In genomic region chr5:38070304-38070703, GRCh38 we compare ENCODE assay signal across 33 cellular contexts.
"Had no signal": no experiment of that assay in that cellular context is flagged by ENCODE, and none has a peak within 500 bp of the region (broad histone marks: within the 10 kb centered on the region; RNA-seq: fewer than 3 reads in every experiment).

No MANE protein-coding gene starts in this region.

- H3K4me1 ChIP-seq: ascending aorta, breast epithelium, colonic mucosa had no signal

- H3K27me3 Mint-ChIP-seq: activated CD4-positive, alpha-beta memory T cell treated with anti-CD3 and anti-CD28 coated beads for 36 hours; activated CD4-positive, alpha-beta T cell treated with anti-CD3 and anti-CD28 coated beads, Interleukin-2, amount 10 ng/mL, durations not matched to agents 24 days and 14 days; activated CD8-positive, alpha-beta memory T cell treated with anti-CD3 and anti-CD28 coated beads, Interleukin-2, amount 10 ng/mL, durations not matched to agents 7 days and 5 days; activated naive CD4-positive, alpha-beta T cell treated with anti-CD3 and anti-CD28 coated beads, Interleukin-2, amount 10 ng/mL, durations not matched to agents 7 days and 5 days; activated naive CD8-positive, alpha-beta T cell treated with anti-CD3 and anti-CD28 coated beads, Interleukin-2, amount 10 ng/mL, durations not matched to agents 7 days and 5 days; brain; dendritic cell treated with granulocyte-macrophage colony-stimulating factor and Interleukin-4, amounts not matched to agents 40 ng/mL and 50 ng/mL, for 4 days had no signal

- DNase-seq: activated CD4-positive, alpha-beta memory T cell treated with anti-CD3 and anti-CD28 coated beads for 36 hours; activated CD4-positive, alpha-beta T cell treated with anti-CD3 and anti-CD28 coated beads for 36 hours; activated CD4-positive, alpha-beta T cell treated with anti-CD3 and anti-CD28 coated beads, Interleukin-2, amount 10 ng/mL, durations not matched to agents 24 days and 14 days; activated CD4-positive, CD25-positive, alpha-beta regulatory T cell; activated CD4-positive, CD25-positive, alpha-beta regulatory T cell treated with anti-CD3 and anti-CD28 coated beads, Interleukin-2, amount 50 U/mL, for 72 hours; activated CD8-positive, alpha-beta memory T cell treated with anti-CD3 and anti-CD28 coated beads, Interleukin-2, amount 10 ng/mL, durations not matched to agents 7 days and 5 days; activated CD8-positive, alpha-beta memory T cell treated with anti-CD3 and anti-CD28 coated beads, Interleukin-2, amount 50 U/mL, for 4 hours; activated CD8-positive, alpha-beta T cell treated with anti-CD3 and anti-CD28 coated beads, Interleukin-2, amount 10 ng/mL, durations not matched to agents 7 days and 5 days; activated effector memory CD4-positive, alpha-beta T cell treated with anti-CD3 and anti-CD28 coated beads, Interleukin-2, amount 50 U/mL, for 16 hours; activated naive CD4-positive, alpha-beta T cell; activated naive CD4-positive, alpha-beta T cell treated with anti-CD3 and anti-CD28 coated beads, Interleukin-2, amount 10 ng/mL, durations not matched to agents 7 days and 5 days; activated naive CD8-positive, alpha-beta T cell treated with anti-CD3 and anti-CD28 coated beads, Interleukin-2, amount 10 ng/mL, durations not matched to agents 7 days and 5 days; activated T-cell treated with anti-CD3 and anti-CD28 coated beads, Interleukin-2, amount 50 U/mL, for 1 hour; activated T-cell treated with anti-CD3 and anti-CD28 coated beads, Interleukin-2, amount 50 U/mL, for 48 hours; central memory CD4-positive, alpha-beta T cell; cerebellar nuclear complex; colonic mucosa; dorsolateral prefrontal cortex; effector memory CD4-positive, alpha-beta T cell; endodermal cell; foreskin fibroblast; head of caudate nucleus; T-helper 2 cell had no signal

- H3K4me1 Mint-ChIP-seq: activated CD4-positive, alpha-beta T cell treated with anti-CD3 and anti-CD28 coated beads for 36 hours; activated CD4-positive, alpha-beta T cell treated with anti-CD3 and anti-CD28 coated beads, Interleukin-2, amount 10 ng/mL, durations not matched to agents 24 days and 14 days; activated CD8-positive, alpha-beta memory T cell treated with anti-CD3 and anti-CD28 coated beads, Interleukin-2, amount 10 ng/mL, durations not matched to agents 7 days and 5 days; activated naive CD4-positive, alpha-beta T cell treated with anti-CD3 and anti-CD28 coated beads, Interleukin-2, amount 10 ng/mL, durations not matched to agents 7 days and 5 days; activated naive CD8-positive, alpha-beta T cell treated with anti-CD3 and anti-CD28 coated beads, Interleukin-2, amount 10 ng/mL, durations not matched to agents 7 days and 5 days; endodermal cell had no signal

- H3K9me3 Mint-ChIP-seq: activated CD4-positive, alpha-beta T cell treated with anti-CD3 and anti-CD28 coated beads, Interleukin-2, amount 10 ng/mL, durations not matched to agents 24 days and 14 days; activated T-helper 1 cell treated with anti-CD3 and anti-CD28 coated beads, Interleukin-12 subunit alpha, Interleukin-12 subunit beta, Interleukin-2, Interleukin-4 antibody, amounts not matched to agents 30 ng/mL and 10 ng/mL and 1 ng/mL, durations not matched to agents 14 hours and 24 hours and 36 hours; activated T-helper 2 cell treated with anti-CD3 and anti-CD28 coated beads, Interferon-gamma antibody, Interleukin-2, Interleukin-4, amounts not matched to agents 10 μg/mL and 5 μg/mL and 100 μg/mL, durations not matched to agents 14 hours and 24 hours and 36 hours; dendritic cell treated with granulocyte-macrophage colony-stimulating factor and Interleukin-4, amounts not matched to agents 40 ng/mL and 50 ng/mL, for 4 days; endodermal cell had no signal

- H3K36me3 Mint-ChIP-seq: activated CD4-positive, alpha-beta memory T cell treated with anti-CD3 and anti-CD28 coated beads for 36 hours; activated CD8-positive, alpha-beta memory T cell treated with anti-CD3 and anti-CD28 coated beads, Interleukin-2, amount 10 ng/mL, durations not matched to agents 7 days and 5 days; activated naive CD4-positive, alpha-beta T cell treated with anti-CD3 and anti-CD28 coated beads, Interleukin-2, amount 10 ng/mL, durations not matched to agents 7 days and 5 days; activated naive CD4-positive, alpha-beta T cell treated with anti-CD3 and anti-CD28 coated beads, Interleukin-2, amount 50 U/mL, for 72 hours; activated naive CD8-positive, alpha-beta T cell treated with anti-CD3 and anti-CD28 coated beads, Interleukin-2, amount 10 ng/mL, durations not matched to agents 7 days and 5 days; brain had no signal

- FAIRE-seq: frontal cortex had no signal

- H3K27me3 ChIP-seq: ascending aorta, breast epithelium, cardiac muscle cell, colonic mucosa had no signal

- ATAC-seq: activated CD4-positive, alpha-beta T cell treated with anti-CD3 and anti-CD28 coated beads for 36 hours; activated CD8-positive, alpha-beta memory T cell treated with anti-CD3 and anti-CD28 coated beads, Interleukin-2, amount 10 ng/mL, durations not matched to agents 7 days and 5 days; activated CD8-positive, alpha-beta T cell treated with anti-CD3 and anti-CD28 coated beads, Interleukin-2, amount 10 ng/mL, durations not matched to agents 7 days and 5 days; activated naive CD4-positive, alpha-beta T cell treated with anti-CD3 and anti-CD28 coated beads, Interleukin-2, amount 50 U/mL, for 72 hours; esophagus mucosa had no signal

- H3K4me3 Mint-ChIP-seq: activated CD4-positive, alpha-beta memory T cell treated with anti-CD3 and anti-CD28 coated beads for 36 hours; activated CD4-positive, alpha-beta T cell treated with anti-CD3 and anti-CD28 coated beads for 36 hours; activated CD4-positive, alpha-beta T cell treated with anti-CD3 and anti-CD28 coated beads, Interleukin-2, amount 10 ng/mL, durations not matched to agents 24 days and 14 days; activated CD8-positive, alpha-beta memory T cell treated with anti-CD3 and anti-CD28 coated beads, Interleukin-2, amount 10 ng/mL, durations not matched to agents 7 days and 5 days; activated CD8-positive, alpha-beta T cell treated with anti-CD3 and anti-CD28 coated beads, Interleukin-2, amount 10 ng/mL, durations not matched to agents 7 days and 5 days; activated naive CD4-positive, alpha-beta T cell treated with anti-CD3 and anti-CD28 coated beads, Interleukin-2, amount 10 ng/mL, durations not matched to agents 7 days and 5 days; activated naive CD8-positive, alpha-beta T cell treated with anti-CD3 and anti-CD28 coated beads, Interleukin-2, amount 10 ng/mL, durations not matched to agents 7 days and 5 days; activated T-helper 1 cell treated with anti-CD3 and anti-CD28 coated beads, Interleukin-12 subunit alpha, Interleukin-12 subunit beta, Interleukin-2, Interleukin-4 antibody, amounts not matched to agents 30 ng/mL and 10 ng/mL and 1 ng/mL, durations not matched to agents 14 hours and 24 hours and 36 hours; brain; dendritic cell treated with granulocyte-macrophage colony-stimulating factor and Interleukin-4, amounts not matched to agents 40 ng/mL and 50 ng/mL, for 4 days; endodermal cell had no signal

- H3K4me3 ChIP-seq: ascending aorta, breast epithelium, cardiac muscle cell, colonic mucosa, dorsolateral prefrontal cortex had no signal

- H3K36me3 ChIP-seq: ascending aorta, breast epithelium, cardiac muscle cell, colonic mucosa had no signal

- H3K27ac ChIP-seq: ascending aorta, breast epithelium, cardiac muscle cell, colonic mucosa, dorsolateral prefrontal cortex had no signal

- H3K9me3 ChIP-seq: ascending aorta, breast epithelium, colonic mucosa had no signal

- H3K27ac Mint-ChIP-seq: activated CD4-positive, alpha-beta memory T cell treated with anti-CD3 and anti-CD28 coated beads for 36 hours; activated CD4-positive, alpha-beta T cell treated with anti-CD3 and anti-CD28 coated beads for 36 hours; activated CD4-positive, alpha-beta T cell treated with anti-CD3 and anti-CD28 coated beads, Interleukin-2, amount 10 ng/mL, durations not matched to agents 24 days and 14 days; activated CD8-positive, alpha-beta memory T cell treated with anti-CD3 and anti-CD28 coated beads, Interleukin-2, amount 10 ng/mL, durations not matched to agents 7 days and 5 days; activated CD8-positive, alpha-beta T cell treated with anti-CD3 and anti-CD28 coated beads, Interleukin-2, amount 10 ng/mL, durations not matched to agents 7 days and 5 days; activated naive CD4-positive, alpha-beta T cell treated with anti-CD3 and anti-CD28 coated beads, Interleukin-2, amount 10 ng/mL, durations not matched to agents 7 days and 5 days; activated naive CD4-positive, alpha-beta T cell treated with anti-CD3 and anti-CD28 coated beads, Interleukin-2, amount 50 U/mL, for 72 hours; activated naive CD8-positive, alpha-beta T cell treated with anti-CD3 and anti-CD28 coated beads, Interleukin-2, amount 10 ng/mL, durations not matched to agents 7 days and 5 days; activated T-helper 1 cell treated with anti-CD3 and anti-CD28 coated beads, Interleukin-12 subunit alpha, Interleukin-12 subunit beta, Interleukin-2, Interleukin-4 antibody, amounts not matched to agents 30 ng/mL and 10 ng/mL and 1 ng/mL, durations not matched to agents 14 hours and 24 hours and 36 hours; activated T-helper 2 cell treated with anti-CD3 and anti-CD28 coated beads, Interferon-gamma antibody, Interleukin-2, Interleukin-4, amounts not matched to agents 10 μg/mL and 5 μg/mL and 100 μg/mL, durations not matched to agents 14 hours and 24 hours and 36 hours; brain; dendritic cell treated with granulocyte-macrophage colony-stimulating factor and Interleukin-4, amounts not matched to agents 40 ng/mL and 50 ng/mL, for 4 days; endodermal cell had no signal
